ENCODE assay signal across 1 cellular context in the genomic region with DNA sequence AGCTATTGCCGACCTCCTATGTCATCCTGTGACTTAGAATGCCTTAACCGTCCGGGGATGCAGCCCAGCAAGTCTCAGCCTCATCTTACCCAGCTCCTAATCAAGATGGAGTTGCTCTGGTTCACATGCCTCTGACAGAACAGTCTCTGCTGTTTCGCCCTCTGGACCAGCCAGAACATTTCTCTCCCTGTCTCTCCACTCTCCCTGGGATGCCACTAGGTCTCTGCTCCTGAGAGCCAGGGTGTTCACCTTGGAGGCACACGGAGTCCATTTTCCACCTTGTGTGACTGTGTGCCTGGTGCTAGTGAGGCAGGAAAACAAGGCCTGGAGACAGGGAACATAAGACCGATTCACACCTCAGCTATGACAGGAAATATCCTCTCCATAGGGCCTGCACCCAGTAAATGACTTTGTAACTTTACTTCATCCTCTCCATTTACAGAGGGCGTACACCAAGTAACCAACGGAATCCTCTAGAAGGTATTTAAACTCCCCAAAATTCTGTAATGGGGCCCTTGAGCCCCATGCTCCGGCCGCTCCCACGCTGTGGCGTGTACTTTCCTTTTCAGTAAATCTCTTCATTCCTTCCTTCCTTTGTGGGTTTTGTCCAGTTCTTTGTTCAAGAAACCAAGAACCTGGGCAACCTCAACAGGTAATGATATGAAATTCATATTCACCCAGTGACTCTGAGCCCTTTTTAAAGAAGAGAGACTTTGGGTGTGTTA.
TF ChIP-seq lines count a peak whose summit lies in the region.

No MANE protein-coding gene starts in this region.

TF ChIP-seq in GM23338, 12 proteins besides CTCF, POLR2A, EP300 and RAD21 (continued from another document):
- TF ChIP-seq, protein P1, sequence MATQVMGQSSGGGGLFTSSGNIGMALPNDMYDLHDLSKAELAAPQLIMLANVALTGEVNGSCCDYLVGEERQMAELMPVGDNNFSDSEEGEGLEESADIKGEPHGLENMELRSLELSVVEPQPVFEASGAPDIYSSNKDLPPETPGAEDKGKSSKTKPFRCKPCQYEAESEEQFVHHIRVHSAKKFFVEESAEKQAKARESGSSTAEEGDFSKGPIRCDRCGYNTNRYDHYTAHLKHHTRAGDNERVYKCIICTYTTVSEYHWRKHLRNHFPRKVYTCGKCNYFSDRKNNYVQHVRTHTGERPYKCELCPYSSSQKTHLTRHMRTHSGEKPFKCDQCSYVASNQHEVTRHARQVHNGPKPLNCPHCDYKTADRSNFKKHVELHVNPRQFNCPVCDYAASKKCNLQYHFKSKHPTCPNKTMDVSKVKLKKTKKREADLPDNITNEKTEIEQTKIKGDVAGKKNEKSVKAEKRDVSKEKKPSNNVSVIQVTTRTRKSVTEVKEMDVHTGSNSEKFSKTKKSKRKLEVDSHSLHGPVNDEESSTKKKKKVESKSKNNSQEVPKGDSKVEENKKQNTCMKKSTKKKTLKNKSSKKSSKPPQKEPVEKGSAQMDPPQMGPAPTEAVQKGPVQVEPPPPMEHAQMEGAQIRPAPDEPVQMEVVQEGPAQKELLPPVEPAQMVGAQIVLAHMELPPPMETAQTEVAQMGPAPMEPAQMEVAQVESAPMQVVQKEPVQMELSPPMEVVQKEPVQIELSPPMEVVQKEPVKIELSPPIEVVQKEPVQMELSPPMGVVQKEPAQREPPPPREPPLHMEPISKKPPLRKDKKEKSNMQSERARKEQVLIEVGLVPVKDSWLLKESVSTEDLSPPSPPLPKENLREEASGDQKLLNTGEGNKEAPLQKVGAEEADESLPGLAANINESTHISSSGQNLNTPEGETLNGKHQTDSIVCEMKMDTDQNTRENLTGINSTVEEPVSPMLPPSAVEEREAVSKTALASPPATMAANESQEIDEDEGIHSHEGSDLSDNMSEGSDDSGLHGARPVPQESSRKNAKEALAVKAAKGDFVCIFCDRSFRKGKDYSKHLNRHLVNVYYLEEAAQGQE (IDR thresholded peaks at IDR 0.05; ENCODE audit: unreplicated experiment) = no peak
- no peak for TF ChIP-seq ZNF331 (CRISPR knock-in tag; IDR thresholded peaks at IDR 0.05; ENCODE audit: low read depth)
- TF ChIP-seq STAT1 (IDR thresholded peaks at IDR 0.05; ENCODE audit: unreplicated experiment) = no peak
- TF ChIP-seq NANOG (IDR thresholded peaks at IDR 0.05; ENCODE audit: borderline replicate concordance) = no peak
